In genomic region chr9:17013010-17013409, GRCh38 we compare ENCODE assay signal across 20 cellular contexts.
A peak's percentile ranks its signal among the peaks of the same experiment; 100 is the strongest.
DNase-seq lines count a peak whose midpoint lies in the region; ATAC-seq, FAIRE-seq and TF ChIP-seq lines count a peak whose summit lies in the region.
"Had no signal": no experiment of that assay in that cellular context is flagged by ENCODE, and none has a peak within 500 bp of the region (broad histone marks: within the 10 kb centered on the region; RNA-seq: fewer than 3 reads in every experiment).

No MANE protein-coding gene starts in this region.

- intact Hi-C loops in right lobe of liver (cut with DNase I): no loop called here

- no peaks in the 10 kb centered on the region for H3K9me3 ChIP-seq in neural progenitor cell (ENCODE audit: low read depth)
- H3K9me3 ChIP-seq in right lobe of liver: no peaks in the 10 kb centered on the region
- H3K9me3 ChIP-seq: BLaER1 treated with 17β-estradiol and CSF1 and Interleukin-3, amounts not matched to agents 10 nM and 100 nM had no signal

- no peak overlapping the region for H3K4me3 Mint-ChIP-seq in neural progenitor cell
- H3K4me3 Mint-ChIP-seq: B cell; CD8-positive, alpha-beta T cell; IgD-negative memory B cell had no signal

- TF ChIP-seq POLR2A in right lobe of liver (IDR thresholded peaks at IDR 0.05) (no peak), erythroblast (IDR thresholded peaks at IDR 0.05; ENCODE audit: low read length) (no peak)

- WGBS in right lobe of liver (ENCODE audit: insufficient coverage, low coverage, low lambda C conversion rate, missing lambda C conversion rate): 42% methylated on average over 2 of the region's 3 CpGs

- no peak overlapping the region for H3K9ac ChIP-seq in neural progenitor cell
- H3K9ac ChIP-seq: BLaER1 treated with 17β-estradiol and CSF1 and Interleukin-3, amounts not matched to agents 10 nM and 100 nM had no signal

- H3K36me3 Mint-ChIP-seq in neural progenitor cell: no peaks in the 10 kb centered on the region
- H3K36me3 Mint-ChIP-seq: CD8-positive, alpha-beta T cell; IgD-negative memory B cell had no signal

- TF ChIP-seq CTCF in bronchial epithelial cell (IDR thresholded peaks at IDR 0.05; ENCODE audit: insufficient read depth, low read length, severe bottlenecking) (no peak), foreskin keratinocyte (conservative IDR thresholded peaks at IDR 0.05) (peak; percentile 51), neural progenitor cell (IDR thresholded peaks at IDR 0.05) (no peak), right lobe of liver (IDR thresholded peaks at IDR 0.05) (no peak)

- no peaks in the 10 kb centered on the region for H4K20me1 ChIP-seq in neural progenitor cell (ENCODE audit: low read depth)
- H4K20me1 ChIP-seq: BLaER1 treated with 17β-estradiol and CSF1 and Interleukin-3, amounts not matched to agents 10 nM and 100 nM had no signal

- H2AFZ ChIP-seq in neural progenitor cell (replicated peaks): peak overlapping the region; percentile 51

- H3K4me3 ChIP-seq in bronchial epithelial cell (ENCODE audit: low read depth, low read length): no peak overlapping the region
- H3K4me3 ChIP-seq in neural progenitor cell: no peak overlapping the region
- no peak overlapping the region for H3K4me3 ChIP-seq in right lobe of liver
- H3K4me3 ChIP-seq: BLaER1 treated with 17β-estradiol and CSF1 and Interleukin-3, amounts not matched to agents 10 nM and 100 nM had no signal

- H3K27ac ChIP-seq in foreskin keratinocyte (peak overlapping the region; percentile 87), neural progenitor cell (no peak overlapping the region), right lobe of liver (no peak overlapping the region)
- H3K27ac ChIP-seq: BLaER1 treated with 17β-estradiol and CSF1 and Interleukin-3, amounts not matched to agents 10 nM and 100 nM had no signal

- H3K4me1 Mint-ChIP-seq in neural progenitor cell: peaks cover 3% of the 10 kb centered on the region
- H3K4me1 Mint-ChIP-seq: B cell, IgD-negative memory B cell had no signal

- ATAC-seq in foreskin keratinocyte (peak; percentile 96), right lobe of liver (no peak), GM18861 (IDR thresholded peaks at IDR 0.05; ENCODE audit: unreplicated experiment) (no peak)
- ATAC-seq: CD8-positive, alpha-beta T cell; HepG2 had no signal

- H3F3A ChIP-seq in neural progenitor cell (ENCODE audit: low read depth): no peaks in the 10 kb centered on the region

- no peak overlapping the region for H3K27ac Mint-ChIP-seq in neural progenitor cell
- H3K27ac Mint-ChIP-seq: B cell; CD8-positive, alpha-beta T cell; IgD-negative memory B cell had no signal

- H3K4me2 ChIP-seq in neural progenitor cell: no peak overlapping the region
- H3K4me2 ChIP-seq: BLaER1 treated with 17β-estradiol and CSF1 and Interleukin-3, amounts not matched to agents 10 nM and 100 nM had no signal

- no peaks in the 10 kb centered on the region for H3K36me3 ChIP-seq in bronchial epithelial cell (ENCODE audit: control insufficient read depth, insufficient read depth, low read length)
- no peaks in the 10 kb centered on the region for H3K36me3 ChIP-seq in neural progenitor cell
- no peaks in the 10 kb centered on the region for H3K36me3 ChIP-seq in right lobe of liver
- H3K36me3 ChIP-seq: BLaER1 treated with 17β-estradiol and CSF1 and Interleukin-3, amounts not matched to agents 10 nM and 100 nM had no signal

- H3K9me3 Mint-ChIP-seq in neural progenitor cell: no peaks in the 10 kb centered on the region
- H3K9me3 Mint-ChIP-seq: CD8-positive, alpha-beta T cell had no signal

- no peaks in the 10 kb centered on the region for H3K27me3 Mint-ChIP-seq in neural progenitor cell (ENCODE audit: insufficient read depth, low read depth)
- H3K27me3 Mint-ChIP-seq: B cell, IgD-negative memory B cell had no signal

- FAIRE-seq in bronchial epithelial cell (lab: Jason Lieb, UNC): no peak
- FAIRE-seq: GM12891, H54, HepG2 had no signal

- peaks cover 26% of the 10 kb centered on the region for H3K4me1 ChIP-seq in foreskin keratinocyte
- H3K4me1 ChIP-seq in neural progenitor cell: no peaks in the 10 kb centered on the region
- no peaks in the 10 kb centered on the region for H3K4me1 ChIP-seq in right lobe of liver
- H3K4me1 ChIP-seq: BLaER1 treated with 17β-estradiol and CSF1 and Interleukin-3, amounts not matched to agents 10 nM and 100 nM had no signal

- no peaks in the 10 kb centered on the region for H3K27me3 ChIP-seq in bronchial epithelial cell (ENCODE audit: control insufficient read depth, insufficient read depth, low read length)
- H3K27me3 ChIP-seq in foreskin keratinocyte: no peaks in the 10 kb centered on the region
- no peaks in the 10 kb centered on the region for H3K27me3 ChIP-seq in neural progenitor cell
- no peaks in the 10 kb centered on the region for H3K27me3 ChIP-seq in right lobe of liver
- H3K27me3 ChIP-seq: BLaER1 treated with 17β-estradiol and CSF1 and Interleukin-3, amounts not matched to agents 10 nM and 100 nM had no signal

- H3K79me2 ChIP-seq in neural progenitor cell (ENCODE audit: low read depth): no peaks in the 10 kb centered on the region

- DNase-seq in HPDE6-E6E7 (ENCODE audit: extremely low spot score) (peak; percentile 13), bronchial epithelial cell (ENCODE audit: low read depth) (peak; percentile 69), foreskin keratinocyte (peak; percentile 90 to 97), neural progenitor cell (ENCODE audit: low spot score) (no peak), right lobe of liver (no peak), erythroblast (lab: John Stamatoyannopoulos, UW) (no peak)
- DNase-seq: CD8-positive, alpha-beta T cell; DMS 273 treated with DMSO at 0.1 percent for 48 hours; DMS53; DND-41; EL; HCEC 1CT; KBM-7 had no signal

Comparison
In these comparisons a context has a peak if more than half of its experiments do, and no peak if none do; other contexts are left out.
1. DNase-seq: peak in HPDE6-E6E7 (single experiment), bronchial epithelial cell (single experiment) and foreskin keratinocyte (2 of 2); none in neural progenitor cell (single experiment), right lobe of liver (0 of 3) and erythroblast (0 of 2).